In the genomic region with DNA sequence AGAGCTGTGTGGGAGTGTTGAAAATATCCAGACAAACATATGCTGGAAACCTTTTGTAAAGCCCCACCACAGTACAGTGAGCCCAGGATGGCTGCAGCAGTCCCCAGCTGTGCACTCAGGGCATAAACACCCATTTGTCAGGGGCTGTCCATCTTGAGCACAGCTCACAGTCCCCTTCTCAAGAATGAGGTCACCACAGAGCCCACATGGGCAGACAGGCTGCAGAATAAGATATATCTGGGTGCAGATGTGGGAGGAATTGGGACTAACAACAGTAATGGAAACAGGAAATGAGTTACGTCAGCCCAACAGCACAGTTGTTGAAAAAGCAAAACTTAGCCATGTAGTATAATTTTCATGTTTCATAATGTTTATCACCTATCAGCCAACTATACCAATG, we compare ENCODE assay signal across 9 cellular contexts.
DNase-seq lines count a peak whose midpoint lies in the region; ATAC-seq and TF ChIP-seq lines count a peak whose summit lies in the region.
"Had no signal": no experiment of that assay in that cellular context is flagged by ENCODE, and none has a peak within 500 bp of the region (broad histone marks: within the 10 kb centered on the region; RNA-seq: fewer than 3 reads in every experiment).

No MANE protein-coding gene starts in this region.

- no peaks in the 10 kb centered on the region for H3K4me1 ChIP-seq in Caco-2

- H3K4me3 ChIP-seq in fibroblast of mammary gland (ENCODE audit: control insufficient read depth, low read depth, low read length) (no peak overlapping the region), Caco-2 (ENCODE audit: low read depth, low read length) (no peak overlapping the region)

- H3K9me3 Mint-ChIP-seq in Caco-2 (ENCODE audit: unreplicated experiment): no peaks in the 10 kb centered on the region

- no TSS peak for BruUV-seq in Caco-2 (replicated peaks; lab: Mats Ljungman, UMichigan)

- CTCF ChIA-PET in Caco-2 (lab: Charles Lee): interaction anchor here (0.5 kb wide), 1 partner anchor 557 kb away, joined by 8 read pairs; no protein-coding TSS in a partner anchor

- H3K36me3 ChIP-seq in Caco-2 (ENCODE audit: control insufficient read depth, insufficient read depth, low read length): no peaks in the 10 kb centered on the region

- DNase-seq in A172 (ENCODE audit: low spot score) (peak; percentile 30), fibroblast of mammary gland (ENCODE audit: low read depth) (peak; percentile 67), cerebellum (ENCODE audit: low spot score) (no peak), Caco-2 (no peak), hepatic stellate cell (ENCODE audit: low spot score) (no peak), caudate nucleus (lab: John Stamatoyannopoulos, UW) (no peak)
- DNase-seq: midbrain had no signal

- POLR2A ChIA-PET in Caco-2 (lab: Charles Lee): no interaction called here

- no peak overlapping the region for H3K27ac ChIP-seq in caudate nucleus (ENCODE audit: low read depth, low read length)

- no peaks in the 10 kb centered on the region for H3K27me3 Mint-ChIP-seq in Caco-2 (ENCODE audit: insufficient read depth, unreplicated experiment)

- no peaks in the 10 kb centered on the region for H3K9me3 ChIP-seq in Caco-2

- H3K27ac Mint-ChIP-seq in Caco-2 (ENCODE audit: unreplicated experiment): no peak overlapping the region

- no peaks in the 10 kb centered on the region for H3K4me1 Mint-ChIP-seq in Caco-2 (ENCODE audit: low read depth, unreplicated experiment)

- ATAC-seq in GM19372 (IDR thresholded peaks at IDR 0.05; ENCODE audit: low read depth, unreplicated experiment) (peak; percentile 97), HG03159 (IDR thresholded peaks at IDR 0.05; ENCODE audit: unreplicated experiment) (peak; percentile 81)

- intact Hi-C loops in Caco-2 (cut with micrococcal nuclease; ENCODE audit: unreplicated experiment): no loop called here

- H3K27me3 ChIP-seq in Caco-2 (replicated peaks; ENCODE audit: control insufficient read depth, insufficient read depth, low read length): no peaks in the 10 kb centered on the region

- H3K36me3 Mint-ChIP-seq in Caco-2 (ENCODE audit: insufficient read depth, unreplicated experiment): peaks cover 4% of the 10 kb centered on the region

- no peak overlapping the region for H3K4me3 Mint-ChIP-seq in Caco-2 (ENCODE audit: unreplicated experiment)

- TF ChIP-seq CTCF in fibroblast of mammary gland (conservative IDR thresholded peaks at IDR 0.05; ENCODE audit: control insufficient read depth, insufficient read depth, low read depth, low read length) (no peak), Caco-2 (IDR thresholded peaks at IDR 0.05; ENCODE audit: insufficient read depth in 1 of 2, low read depth in 1 of 2, low read length in 1 of 2, severe bottlenecking in 1 of 2, unreplicated experiment in 1 of 2) (no peak)

Comparison
In these comparisons a context has a peak if more than half of its experiments do, and no peak if none do; other contexts are left out.
1. DNase-seq: peak in A172 (single experiment) and fibroblast of mammary gland (single experiment); none in cerebellum (single experiment), Caco-2 (0 of 2), hepatic stellate cell (single experiment) and caudate nucleus (0 of 61).